ENCODE assay signal across 1 cellular context in genomic region chr9:93061260-93061751, GRCh38.
TF ChIP-seq lines count a peak whose summit lies in the region.

No MANE protein-coding gene starts in this region.

TF ChIP-seq in HCT116, 20 proteins besides CTCF, POLR2A, EP300 and RAD21 (continued from another document):
- TF ChIP-seq, protein P1, sequence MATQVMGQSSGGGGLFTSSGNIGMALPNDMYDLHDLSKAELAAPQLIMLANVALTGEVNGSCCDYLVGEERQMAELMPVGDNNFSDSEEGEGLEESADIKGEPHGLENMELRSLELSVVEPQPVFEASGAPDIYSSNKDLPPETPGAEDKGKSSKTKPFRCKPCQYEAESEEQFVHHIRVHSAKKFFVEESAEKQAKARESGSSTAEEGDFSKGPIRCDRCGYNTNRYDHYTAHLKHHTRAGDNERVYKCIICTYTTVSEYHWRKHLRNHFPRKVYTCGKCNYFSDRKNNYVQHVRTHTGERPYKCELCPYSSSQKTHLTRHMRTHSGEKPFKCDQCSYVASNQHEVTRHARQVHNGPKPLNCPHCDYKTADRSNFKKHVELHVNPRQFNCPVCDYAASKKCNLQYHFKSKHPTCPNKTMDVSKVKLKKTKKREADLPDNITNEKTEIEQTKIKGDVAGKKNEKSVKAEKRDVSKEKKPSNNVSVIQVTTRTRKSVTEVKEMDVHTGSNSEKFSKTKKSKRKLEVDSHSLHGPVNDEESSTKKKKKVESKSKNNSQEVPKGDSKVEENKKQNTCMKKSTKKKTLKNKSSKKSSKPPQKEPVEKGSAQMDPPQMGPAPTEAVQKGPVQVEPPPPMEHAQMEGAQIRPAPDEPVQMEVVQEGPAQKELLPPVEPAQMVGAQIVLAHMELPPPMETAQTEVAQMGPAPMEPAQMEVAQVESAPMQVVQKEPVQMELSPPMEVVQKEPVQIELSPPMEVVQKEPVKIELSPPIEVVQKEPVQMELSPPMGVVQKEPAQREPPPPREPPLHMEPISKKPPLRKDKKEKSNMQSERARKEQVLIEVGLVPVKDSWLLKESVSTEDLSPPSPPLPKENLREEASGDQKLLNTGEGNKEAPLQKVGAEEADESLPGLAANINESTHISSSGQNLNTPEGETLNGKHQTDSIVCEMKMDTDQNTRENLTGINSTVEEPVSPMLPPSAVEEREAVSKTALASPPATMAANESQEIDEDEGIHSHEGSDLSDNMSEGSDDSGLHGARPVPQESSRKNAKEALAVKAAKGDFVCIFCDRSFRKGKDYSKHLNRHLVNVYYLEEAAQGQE (IDR thresholded peaks at IDR 0.05; ENCODE audit: low read depth): no peak
- no peak for TF ChIP-seq JUND (IDR thresholded peaks at IDR 0.05)
